ENCODE assay signal across 33 cellular contexts in the genomic region with DNA sequence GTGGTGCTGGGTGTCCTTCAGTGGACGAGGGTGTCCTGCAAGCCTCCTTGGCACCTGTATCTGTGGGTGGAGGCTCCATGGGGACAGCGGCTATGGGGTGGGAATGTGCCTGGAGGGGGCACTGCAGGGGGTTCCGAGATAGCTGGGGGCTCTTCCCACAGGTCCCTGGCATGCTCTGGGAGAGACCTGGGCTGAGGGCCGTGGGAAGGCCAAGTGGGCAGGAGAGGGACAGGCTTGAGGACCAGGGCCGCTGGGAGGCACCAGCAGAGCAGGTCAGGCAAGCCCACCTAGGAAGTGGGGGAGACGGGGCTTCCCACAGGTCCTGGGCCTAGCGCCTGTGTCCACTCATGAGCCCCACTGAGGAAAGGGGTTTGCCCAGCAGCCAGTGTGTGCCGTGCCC. TPM values are rescaled to one million over a fixed set of nuclear protein-coding genes. Genes with fewer than 3 reads are reported as not detected.
"Had no signal": no experiment of that assay in that cellular context is flagged by ENCODE, and none has a peak within 500 bp of the region (broad histone marks: within the 10 kb centered on the region; RNA-seq: fewer than 3 reads in every experiment).

No MANE protein-coding gene starts in this region.

- H3K27ac ChIP-seq: ascending aorta, cardiac muscle cell, WERI-Rb-1 had no signal

- H3K36me3 ChIP-seq: ascending aorta, cardiac muscle cell, WERI-Rb-1 had no signal

- DNase-seq: activated CD4-positive, alpha-beta memory T cell treated with anti-CD3 and anti-CD28 coated beads, Interleukin-2, amount 10 ng/mL, durations not matched to agents 7 days and 5 days; activated CD4-positive, alpha-beta T cell treated with anti-CD3 and anti-CD28 coated beads for 1 hour; activated CD4-positive, alpha-beta T cell treated with anti-CD3 and anti-CD28 coated beads for 36 hours; activated CD4-positive, alpha-beta T cell treated with anti-CD3 and anti-CD28 coated beads for 48 hours; activated CD4-positive, alpha-beta T cell treated with anti-CD3 and anti-CD28 coated beads, Interleukin-2, amount 10 ng/mL, durations not matched to agents 7 days and 5 days; activated CD4-positive, alpha-beta T cell treated with anti-CD3 and anti-CD28 coated beads, Interleukin-2, amount 50 U/mL, for 48 hours; activated CD4-positive, CD25-positive, alpha-beta regulatory T cell; activated CD8-positive, alpha-beta memory T cell treated with anti-CD3 and anti-CD28 coated beads for 24 hours; activated CD8-positive, alpha-beta memory T cell treated with anti-CD3 and anti-CD28 coated beads, Interleukin-2, amount 10 ng/mL, durations not matched to agents 7 days and 5 days; activated CD8-positive, alpha-beta memory T cell treated with anti-CD3 and anti-CD28 coated beads, Interleukin-2, amount 50 U/mL, for 48 hours; activated CD8-positive, alpha-beta T cell treated with anti-CD3 and anti-CD28 coated beads, Interleukin-2, amount 10 ng/mL, durations not matched to agents 7 days and 5 days; activated effector memory CD4-positive, alpha-beta T cell treated with anti-CD3 and anti-CD28 coated beads, Interleukin-2, amount 50 U/mL, for 16 hours; activated gamma-delta T cell treated with Interleukin-2 at 50 U/mL for 16 hours; activated naive CD4-positive, alpha-beta T cell; activated naive CD4-positive, alpha-beta T cell treated with anti-CD3 and anti-CD28 coated beads for 36 hours; activated naive CD4-positive, alpha-beta T cell treated with anti-CD3 and anti-CD28 coated beads, Interleukin-2, amount 50 U/mL, for 16 hours; activated naive CD8-positive, alpha-beta T cell treated with anti-CD3 and anti-CD28 coated beads for 36 hours; activated T-cell treated with anti-CD3 and anti-CD28 coated beads, Interleukin-2, amount 50 U/mL, for 24 hours; activated T-cell treated with anti-CD3 and anti-CD28 coated beads, Interleukin-2, amount 50 U/mL, for 48 hours; amygdala; anterior cingulate cortex; caudate nucleus; cerebellar nuclear complex; T-helper 1 cell; T-helper 2 cell; WERI-Rb-1 had no signal

- ATAC-seq: activated CD4-positive, alpha-beta T cell treated with anti-CD3 and anti-CD28 coated beads for 36 hours; activated CD4-positive, CD25-positive, alpha-beta regulatory T cell treated with anti-CD3 and anti-CD28 coated beads, Interleukin-2, amount 50 U/mL, for 24 hours; activated CD8-positive, alpha-beta memory T cell treated with anti-CD3 and anti-CD28 coated beads, Interleukin-2, amount 10 ng/mL, durations not matched to agents 7 days and 5 days; activated CD8-positive, alpha-beta T cell treated with anti-CD3 and anti-CD28 coated beads, Interleukin-2, amount 10 ng/mL, durations not matched to agents 7 days and 5 days; activated naive CD4-positive, alpha-beta T cell treated with anti-CD3 and anti-CD28 coated beads, Interleukin-2, amount 50 U/mL, for 72 hours; activated T-helper 17 cell treated with anti-CD3 and anti-CD28 coated beads, Interleukin-2, amount 50 U/mL, for 72 hours; WTC11 had no signal

- H3K27me3 ChIP-seq: ascending aorta, cardiac muscle cell had no signal

- H3K4me3 ChIP-seq: ascending aorta, cardiac muscle cell had no signal

- H3K9me3 ChIP-seq: ascending aorta had no signal

RNA-seq across cellular contexts. Expression of gene LRRC75A, which starts 9.7 kb away (rescaled TPM):
- total RNA-seq: bronchial epithelial cell had no signal
